ENCODE assay signal across 13 cellular contexts in the genomic region with DNA sequence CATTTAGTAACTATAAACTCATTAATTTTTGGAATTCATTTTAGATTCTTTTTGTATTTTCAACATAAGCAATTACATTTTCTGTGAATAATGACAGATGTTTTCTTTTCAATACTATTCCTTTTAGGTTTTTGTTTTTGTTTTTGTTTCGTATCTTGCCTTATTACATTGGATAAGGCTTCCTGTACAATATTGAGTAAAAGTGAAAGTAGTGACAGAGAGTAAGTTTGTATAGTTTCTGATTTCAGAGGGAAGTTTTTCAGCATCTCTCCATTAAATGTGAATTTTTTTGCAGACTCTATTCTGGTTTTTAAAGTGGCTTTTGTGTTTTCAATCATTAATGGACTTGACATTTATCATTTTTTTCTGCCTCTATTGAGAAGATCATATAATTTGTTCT. TPM values are rescaled to one million over a fixed set of nuclear protein-coding genes. Genes with fewer than 3 reads are reported as not detected.
DNase-seq lines count a peak whose midpoint lies in the region; ATAC-seq lines count a peak whose summit lies in the region.
"Had no signal": no experiment of that assay in that cellular context is flagged by ENCODE, and none has a peak within 500 bp of the region (broad histone marks: within the 10 kb centered on the region; RNA-seq: fewer than 3 reads in every experiment).

No MANE protein-coding gene starts in this region.

- peaks cover 3% of the 10 kb centered on the region for H3K27me3 Mint-ChIP-seq in activated CD4-positive, alpha-beta T cell treated with anti-CD3 and anti-CD28 coated beads for 36 hours
- peaks cover 2% of the 10 kb centered on the region for H3K27me3 Mint-ChIP-seq in activated T-helper 1 cell treated with anti-CD3 and anti-CD28 coated beads, Interleukin-12 subunit alpha, Interleukin-12 subunit beta, Interleukin-2, Interleukin-4 antibody, amounts not matched to agents 30 ng/mL and 10 ng/mL and 1 ng/mL, durations not matched to agents 14 hours and 24 hours and 36 hours (ENCODE audit: insufficient read depth)

- no peak for DNase-seq in activated CD4-positive, alpha-beta T cell treated with anti-CD3 and anti-CD28 coated beads for 36 hours
- no peak for DNase-seq in activated CD4-positive, alpha-beta T cell treated with anti-CD3 and anti-CD28 coated beads for 48 hours
- no peak for DNase-seq in activated T-helper 1 cell treated with anti-CD3 and anti-CD28 coated beads, Interleukin-12 subunit alpha, Interleukin-12 subunit beta, Interleukin-2, Interleukin-4 antibody, amounts not matched to agents 30 ng/mL and 10 ng/mL and 1 ng/mL, durations not matched to agents 14 hours and 24 hours and 36 hours (ENCODE audit: low spot score)
- no peak for DNase-seq in NK-92 (lab: John Stamatoyannopoulos, UW; ENCODE audit: unreplicated experiment)
- no peak for DNase-seq in CD1c-positive myeloid dendritic cell (ENCODE audit: extremely low spot score)
- no peak for DNase-seq in amniotic stem cell (lab: John Stamatoyannopoulos, UW)
- DNase-seq: aorta; effector memory CD4-positive, alpha-beta T cell; head of caudate nucleus; NCI-H510A; SK-N-SH had no signal

- peak overlapping the region; percentile 14 for H3K27ac Mint-ChIP-seq in activated CD4-positive, alpha-beta T cell treated with anti-CD3 and anti-CD28 coated beads for 36 hours
- peak overlapping the region; percentile 27 for H3K27ac Mint-ChIP-seq in activated T-helper 1 cell treated with anti-CD3 and anti-CD28 coated beads, Interleukin-12 subunit alpha, Interleukin-12 subunit beta, Interleukin-2, Interleukin-4 antibody, amounts not matched to agents 30 ng/mL and 10 ng/mL and 1 ng/mL, durations not matched to agents 14 hours and 24 hours and 36 hours

- ATAC-seq in activated CD4-positive, alpha-beta T cell treated with anti-CD3 and anti-CD28 coated beads for 36 hours = peak; percentile 81
- ATAC-seq in GM21367 (IDR thresholded peaks at IDR 0.05; ENCODE audit: unreplicated experiment) = peak; percentile 93
- peak; percentile 87 for ATAC-seq in HG03066 (IDR thresholded peaks at IDR 0.05; ENCODE audit: low read depth, unreplicated experiment)

- intact Hi-C loops in activated CD4-positive, alpha-beta T cell treated with anti-CD3 and anti-CD28 coated beads for 36 hours (cut with DNase I, micrococcal nuclease) = loop anchor here in 1 of 2 experiments (10.0 kb wide), 1 partner anchor 943 kb away; no protein-coding TSS in a partner anchor
- intact Hi-C loops in activated T-helper 1 cell treated with anti-CD3 and anti-CD28 coated beads, Interleukin-12 subunit alpha, Interleukin-12 subunit beta, Interleukin-2, Interleukin-4 antibody, amounts not matched to agents 30 ng/mL and 10 ng/mL and 1 ng/mL, durations not matched to agents 14 hours and 24 hours and 36 hours (cut with micrococcal nuclease) = loop anchor here (1.0 kb wide), 2 partner anchors 19 to 43 kb away; no protein-coding TSS in a partner anchor

- no peaks in the 10 kb centered on the region for H3K36me3 Mint-ChIP-seq in activated CD4-positive, alpha-beta T cell treated with anti-CD3 and anti-CD28 coated beads for 36 hours (ENCODE audit: low read depth)
- peaks cover 4% of the 10 kb centered on the region for H3K36me3 Mint-ChIP-seq in activated T-helper 1 cell treated with anti-CD3 and anti-CD28 coated beads, Interleukin-12 subunit alpha, Interleukin-12 subunit beta, Interleukin-2, Interleukin-4 antibody, amounts not matched to agents 30 ng/mL and 10 ng/mL and 1 ng/mL, durations not matched to agents 14 hours and 24 hours and 36 hours (ENCODE audit: low read depth)

- peaks cover 36% of the 10 kb centered on the region for H3K4me1 Mint-ChIP-seq in activated CD4-positive, alpha-beta T cell treated with anti-CD3 and anti-CD28 coated beads for 36 hours
- peaks cover 36% of the 10 kb centered on the region for H3K4me1 Mint-ChIP-seq in activated T-helper 1 cell treated with anti-CD3 and anti-CD28 coated beads, Interleukin-12 subunit alpha, Interleukin-12 subunit beta, Interleukin-2, Interleukin-4 antibody, amounts not matched to agents 30 ng/mL and 10 ng/mL and 1 ng/mL, durations not matched to agents 14 hours and 24 hours and 36 hours (ENCODE audit: low read depth)

- peaks cover 12% of the 10 kb centered on the region for H3K9me3 Mint-ChIP-seq in activated CD4-positive, alpha-beta T cell treated with anti-CD3 and anti-CD28 coated beads for 36 hours (ENCODE audit: low read depth)
- peaks cover 13% of the 10 kb centered on the region for H3K9me3 Mint-ChIP-seq in activated T-helper 1 cell treated with anti-CD3 and anti-CD28 coated beads, Interleukin-12 subunit alpha, Interleukin-12 subunit beta, Interleukin-2, Interleukin-4 antibody, amounts not matched to agents 30 ng/mL and 10 ng/mL and 1 ng/mL, durations not matched to agents 14 hours and 24 hours and 36 hours

- CTCF ChIA-PET in activated CD4-positive, alpha-beta T cell treated with anti-CD3 and anti-CD28 coated beads for 36 hours (lab: Charles Lee) = interaction anchor here (0.7 to 2.0 kb wide), 3 partner anchors 10 to 75 kb away, joined by 3 to 11 read pairs (median 5); no protein-coding TSS in a partner anchor

- no peak overlapping the region for H3K4me3 Mint-ChIP-seq in activated CD4-positive, alpha-beta T cell treated with anti-CD3 and anti-CD28 coated beads for 36 hours
- H3K4me3 Mint-ChIP-seq in activated T-helper 1 cell treated with anti-CD3 and anti-CD28 coated beads, Interleukin-12 subunit alpha, Interleukin-12 subunit beta, Interleukin-2, Interleukin-4 antibody, amounts not matched to agents 30 ng/mL and 10 ng/mL and 1 ng/mL, durations not matched to agents 14 hours and 24 hours and 36 hours = no peak overlapping the region

- POLR2A ChIA-PET in activated CD4-positive, alpha-beta T cell treated with anti-CD3 and anti-CD28 coated beads for 36 hours (lab: Charles Lee) = no interaction called here

RNA-seq across cellular contexts. Expression of a gene that starts 12.8 kb away (rescaled TPM):
- total RNA-seq in activated CD4-positive, alpha-beta T cell treated with anti-CD3 and anti-CD28 coated beads for 36 hours = 10 to 100 TPM; 49.4 to 53.1 TPM
- 51.8 and 56.9 TPM in 2 replicates for total RNA-seq in activated T-helper 1 cell treated with anti-CD3 and anti-CD28 coated beads, Interleukin-12 subunit alpha, Interleukin-12 subunit beta, Interleukin-2, Interleukin-4 antibody, amounts not matched to agents 30 ng/mL and 10 ng/mL and 1 ng/mL, durations not matched to agents 14 hours and 24 hours and 36 hours
